1 cellular context compared by ENCODE assay signal in genomic region chr11:58394195-58394594, GRCh38.
TF ChIP-seq lines count a peak whose summit lies in the region.

No MANE protein-coding gene starts in this region.

TF ChIP-seq in SK-N-SH, 30 proteins besides CTCF, POLR2A, EP300 and RAD21 (continued from another document):
- TF ChIP-seq REST (IDR thresholded peaks at IDR 0.05; ENCODE audit: low read depth, low read length) (no peak), JUND (IDR thresholded peaks at IDR 0.05) (peak; percentile 80), TAF1 (IDR thresholded peaks at IDR 0.05; ENCODE audit: borderline replicate concordance, low read depth, low read length) (no peak), GABPA (IDR thresholded peaks at IDR 0.05; ENCODE audit: low read depth) (no peak), MEF2A (IDR thresholded peaks at IDR 0.05; ENCODE audit: borderline replicate concordance, low read depth) (0 out of 2 replicates have a peak, but pooled peaks have one; percentile 18), CHD2 (IDR thresholded peaks at IDR 0.05; ENCODE audit: low read length, partially characterized antibody) (no peak), ZBTB33 (IDR thresholded peaks at IDR 0.05; ENCODE audit: borderline replicate concordance, low read depth) (no peak), GATA2 (CRISPR knock-in tag; IDR thresholded peaks at IDR 0.05) (no peak), USF1 (IDR thresholded peaks at IDR 0.05; ENCODE audit: borderline replicate concordance, low read depth) (no peak)
TF ChIP-seq in SK-N-SH: peak in this region for 8.
